In the genomic region with DNA sequence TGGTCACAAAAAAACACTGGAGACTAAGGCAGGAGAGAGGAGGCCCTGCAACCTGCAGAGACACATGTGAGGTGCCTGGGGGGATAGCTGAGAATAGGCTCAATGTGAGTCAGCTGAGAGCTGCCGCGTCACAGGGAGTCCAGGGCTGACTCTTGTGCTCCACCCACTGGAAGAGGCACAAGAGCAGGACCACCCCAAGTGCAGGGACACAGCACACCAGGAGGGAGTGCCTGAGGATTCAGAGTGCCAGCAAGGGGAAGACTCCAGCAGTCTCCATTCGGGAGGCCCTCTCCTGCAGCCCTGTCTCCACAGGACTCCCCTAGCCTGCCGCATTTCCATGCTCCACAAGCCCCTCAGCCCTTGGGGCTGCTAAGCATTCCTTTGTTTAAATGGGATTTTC, we compare ENCODE assay signal across 8 cellular contexts.
A peak's percentile ranks its signal among the peaks of the same experiment; 100 is the strongest.
DNase-seq lines count a peak whose midpoint lies in the region; FAIRE-seq and TF ChIP-seq lines count a peak whose summit lies in the region.

No MANE protein-coding gene starts in this region.

- H3K4me2 ChIP-seq in SK-N-SH (no peak overlapping the region), MM.1S (ENCODE audit: low read depth, low read length) (no peak overlapping the region)

- peak; percentile 71 for DNase-seq in NCI-H82 (lab: John Stamatoyannopoulos, UW)
- no peak for DNase-seq in NCI-H82 treated with DMSO at 0.1 percent for 48 hours (lab: John Stamatoyannopoulos, UW; ENCODE audit: unreplicated experiment)
- peak; percentile 29 for DNase-seq in SK-N-SH
- peak; percentile 26 for DNase-seq in fibroblast of pulmonary artery (ENCODE audit: low read depth)
- DNase-seq in stimulated activated CD8-positive, alpha-beta memory T cell treated with anti-CD3 and anti-CD28 coated beads, Interleukin-4, amount 100 ng/mL, for 24 hours (ENCODE audit: low read depth): peak; percentile 38
- no peak for DNase-seq in MM.1S
- DNase-seq in GM19239 (ENCODE audit: insufficient read length, low spot score): no peak
- DNase-seq in type B pancreatic cell (ENCODE audit: extremely low spot score, unreplicated experiment): no peak

- H3K4me3 Mint-ChIP-seq in type B pancreatic cell: no peak overlapping the region

- no peaks in the 10 kb centered on the region for H4K20me1 ChIP-seq in SK-N-SH (ENCODE audit: insufficient read depth)
- no peaks in the 10 kb centered on the region for H4K20me1 ChIP-seq in MM.1S (ENCODE audit: insufficient read depth, low read length)

- TF ChIP-seq RAD21 in SK-N-SH (IDR thresholded peaks at IDR 0.05; ENCODE audit: low read length): no peak

- H3K9me3 Mint-ChIP-seq in type B pancreatic cell: no peaks in the 10 kb centered on the region

- POLR2A ChIA-PET in SK-N-SH (lab: Yijun Ruan, JAX): no interaction called here

- no peak for TF ChIP-seq CTCF in SK-N-SH (IDR thresholded peaks at IDR 0.05)
- TF ChIP-seq CTCF in fibroblast of pulmonary artery (IDR thresholded peaks at IDR 0.05; ENCODE audit: low read length, missing control alignments): no peak
- no peak for TF ChIP-seq CTCF in MM.1S (IDR thresholded peaks at IDR 0.05; ENCODE audit: low read length)
- no peak for TF ChIP-seq CTCF in type B pancreatic cell (conservative IDR thresholded peaks at IDR 0.05)

- peaks cover 10% of the 10 kb centered on the region for H3K4me1 Mint-ChIP-seq in type B pancreatic cell (ENCODE audit: unreplicated experiment)

- peaks cover 26% of the 10 kb centered on the region for H3K36me3 Mint-ChIP-seq in type B pancreatic cell

- H3K27ac Mint-ChIP-seq in type B pancreatic cell: no peak overlapping the region

- TF ChIP-seq EP300 in SK-N-SH (IDR thresholded peaks at IDR 0.05; ENCODE audit: borderline replicate concordance in 1 of 2, low read depth in 1 of 2, low read length in 1 of 2): no peak

- H3K27me3 ChIP-seq in SK-N-SH (ENCODE audit: insufficient read depth) (no peaks in the 10 kb centered on the region), MM.1S (replicated peaks; ENCODE audit: insufficient read depth, low read length) (no peaks in the 10 kb centered on the region)

- H3K9ac ChIP-seq in SK-N-SH: no peak overlapping the region
- no peak overlapping the region for H3K9ac ChIP-seq in MM.1S (ENCODE audit: low read length)

- H3K4me1 ChIP-seq in SK-N-SH (ENCODE audit: control insufficient read depth in 1 of 2, insufficient read depth in 2 of 2, low read depth in 1 of 2, low read length in 1 of 2) (no peaks in the 10 kb centered on the region; a peak in 1 of 4 replicates), MM.1S (ENCODE audit: low read length) (no peaks in the 10 kb centered on the region)

- H3K4me3 ChIP-seq in SK-N-SH (ENCODE audit: low read depth in 2 of 2, low read length in 1 of 2): no peak overlapping the region
- H3K4me3 ChIP-seq in fibroblast of pulmonary artery (replicated peaks; ENCODE audit: low read depth, low read length): no peak overlapping the region
- H3K4me3 ChIP-seq in MM.1S (ENCODE audit: low read length): no peak overlapping the region

- H3K36me3 ChIP-seq in SK-N-SH (replicated peaks in 1 of 2; ENCODE audit: control insufficient read depth in 1 of 2, insufficient read depth in 2 of 2, low read length in 1 of 2) (peaks cover 32 to 33% of the 10 kb centered on the region in 2 experiments), MM.1S (replicated peaks; ENCODE audit: insufficient read depth, low read length) (no peaks in the 10 kb centered on the region)

- H3K9me2 ChIP-seq in SK-N-SH (no peaks in the 10 kb centered on the region), MM.1S (replicated peaks; ENCODE audit: insufficient read depth, low read length) (no peaks in the 10 kb centered on the region)

- H3K79me2 ChIP-seq in SK-N-SH (ENCODE audit: insufficient read depth): no peaks in the 10 kb centered on the region
- no peaks in the 10 kb centered on the region for H3K79me2 ChIP-seq in MM.1S (ENCODE audit: low read length)

- CTCF ChIA-PET in SK-N-SH (lab: Yijun Ruan, JAX): no interaction called here

- H3K27ac ChIP-seq in SK-N-SH (ENCODE audit: low read depth in 2 of 2, low read length in 1 of 2) (no peak overlapping the region), MM.1S (ENCODE audit: low read length) (no peak overlapping the region)

- H3K9me3 ChIP-seq in SK-N-SH (no peaks in the 10 kb centered on the region), MM.1S (replicated peaks; ENCODE audit: insufficient read depth, low read length) (no peaks in the 10 kb centered on the region)

- H3F3A ChIP-seq in SK-N-SH (replicated peaks; ENCODE audit: insufficient read depth) (no peaks in the 10 kb centered on the region), MM.1S (ENCODE audit: insufficient read depth, low read length) (no peaks in the 10 kb centered on the region)

- H2AFZ ChIP-seq in SK-N-SH (ENCODE audit: low read depth) (no peak overlapping the region), MM.1S (ENCODE audit: low read length) (no peak overlapping the region)

- no peaks in the 10 kb centered on the region for H3K27me3 Mint-ChIP-seq in type B pancreatic cell

- 90% methylated on average over 4 of the region's 4 CpGs for WGBS in SK-N-SH (ENCODE audit: low lambda C conversion rate)

- FAIRE-seq in GM19239 (lab: Jason Lieb, UNC): no peak

TF ChIP-seq in SK-N-SH, 30 proteins besides CTCF, POLR2A, EP300 and RAD21:
- TF ChIP-seq ELF1 (IDR thresholded peaks at IDR 0.05) (no peak), RCOR1 (IDR thresholded peaks at IDR 0.05; ENCODE audit: low read length) (no peak), NRF1 (IDR thresholded peaks at IDR 0.05; ENCODE audit: low read depth, low read length) (no peak), NFIC (IDR thresholded peaks at IDR 0.05; ENCODE audit: borderline replicate concordance) (no peak), POLR2AphosphoS5 (IDR thresholded peaks at IDR 0.05; ENCODE audit: low read depth, low read length) (no peak), EZH2phosphoT487 (IDR thresholded peaks at IDR 0.05; ENCODE audit: borderline replicate concordance, low read depth) (no peak), MEF2A (IDR thresholded peaks at IDR 0.05; ENCODE audit: borderline replicate concordance, low read depth) (no peak), FOXM1 (IDR thresholded peaks at IDR 0.05; ENCODE audit: low read depth) (no peak), TEAD4 (IDR thresholded peaks at IDR 0.05; ENCODE audit: borderline replicate concordance, insufficient read depth) (no peak), CHD2 (IDR thresholded peaks at IDR 0.05; ENCODE audit: low read length, partially characterized antibody) (no peak), FOSL2 (IDR thresholded peaks at IDR 0.05; ENCODE audit: borderline replicate concordance, low read depth) (no peak), RFX5 (IDR thresholded peaks at IDR 0.05; ENCODE audit: low read length) (no peak), SIN3A (IDR thresholded peaks at IDR 0.05; ENCODE audit: borderline replicate concordance, low read depth, low read length) (no peak), RXRA (IDR thresholded peaks at IDR 0.05; ENCODE audit: borderline replicate concordance, low read depth) (no peak), GATA2 (CRISPR knock-in tag; IDR thresholded peaks at IDR 0.05) (no peak)
- TF ChIP-seq, protein P1, sequence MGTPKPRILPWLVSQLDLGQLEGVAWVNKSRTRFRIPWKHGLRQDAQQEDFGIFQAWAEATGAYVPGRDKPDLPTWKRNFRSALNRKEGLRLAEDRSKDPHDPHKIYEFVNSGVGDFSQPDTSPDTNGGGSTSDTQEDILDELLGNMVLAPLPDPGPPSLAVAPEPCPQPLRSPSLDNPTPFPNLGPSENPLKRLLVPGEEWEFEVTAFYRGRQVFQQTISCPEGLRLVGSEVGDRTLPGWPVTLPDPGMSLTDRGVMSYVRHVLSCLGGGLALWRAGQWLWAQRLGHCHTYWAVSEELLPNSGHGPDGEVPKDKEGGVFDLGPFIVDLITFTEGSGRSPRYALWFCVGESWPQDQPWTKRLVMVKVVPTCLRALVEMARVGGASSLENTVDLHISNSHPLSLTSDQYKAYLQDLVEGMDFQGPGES (IDR thresholded peaks at IDR 0.05; ENCODE audit: low read depth, low read length): no peak
- TF ChIP-seq, protein P2, sequence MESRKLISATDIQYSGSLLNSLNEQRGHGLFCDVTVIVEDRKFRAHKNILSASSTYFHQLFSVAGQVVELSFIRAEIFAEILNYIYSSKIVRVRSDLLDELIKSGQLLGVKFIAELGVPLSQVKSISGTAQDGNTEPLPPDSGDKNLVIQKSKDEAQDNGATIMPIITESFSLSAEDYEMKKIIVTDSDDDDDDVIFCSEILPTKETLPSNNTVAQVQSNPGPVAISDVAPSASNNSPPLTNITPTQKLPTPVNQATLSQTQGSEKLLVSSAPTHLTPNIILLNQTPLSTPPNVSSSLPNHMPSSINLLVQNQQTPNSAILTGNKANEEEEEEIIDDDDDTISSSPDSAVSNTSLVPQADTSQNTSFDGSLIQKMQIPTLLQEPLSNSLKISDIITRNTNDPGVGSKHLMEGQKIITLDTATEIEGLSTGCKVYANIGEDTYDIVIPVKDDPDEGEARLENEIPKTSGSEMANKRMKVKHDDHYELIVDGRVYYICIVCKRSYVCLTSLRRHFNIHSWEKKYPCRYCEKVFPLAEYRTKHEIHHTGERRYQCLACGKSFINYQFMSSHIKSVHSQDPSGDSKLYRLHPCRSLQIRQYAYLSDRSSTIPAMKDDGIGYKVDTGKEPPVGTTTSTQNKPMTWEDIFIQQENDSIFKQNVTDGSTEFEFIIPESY (IDR thresholded peaks at IDR 0.05; ENCODE audit: borderline replicate concordance, low read depth): no peak
- TF ChIP-seq, protein P3, sequence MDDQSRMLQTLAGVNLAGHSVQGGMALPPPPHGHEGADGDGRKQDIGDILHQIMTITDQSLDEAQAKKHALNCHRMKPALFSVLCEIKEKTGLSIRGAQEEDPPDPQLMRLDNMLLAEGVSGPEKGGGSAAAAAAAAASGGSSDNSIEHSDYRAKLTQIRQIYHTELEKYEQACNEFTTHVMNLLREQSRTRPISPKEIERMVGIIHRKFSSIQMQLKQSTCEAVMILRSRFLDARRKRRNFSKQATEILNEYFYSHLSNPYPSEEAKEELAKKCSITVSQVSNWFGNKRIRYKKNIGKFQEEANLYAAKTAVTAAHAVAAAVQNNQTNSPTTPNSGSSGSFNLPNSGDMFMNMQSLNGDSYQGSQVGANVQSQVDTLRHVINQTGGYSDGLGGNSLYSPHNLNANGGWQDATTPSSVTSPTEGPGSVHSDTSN (IDR thresholded peaks at IDR 0.05): no peak
- TF ChIP-seq, protein P4, sequence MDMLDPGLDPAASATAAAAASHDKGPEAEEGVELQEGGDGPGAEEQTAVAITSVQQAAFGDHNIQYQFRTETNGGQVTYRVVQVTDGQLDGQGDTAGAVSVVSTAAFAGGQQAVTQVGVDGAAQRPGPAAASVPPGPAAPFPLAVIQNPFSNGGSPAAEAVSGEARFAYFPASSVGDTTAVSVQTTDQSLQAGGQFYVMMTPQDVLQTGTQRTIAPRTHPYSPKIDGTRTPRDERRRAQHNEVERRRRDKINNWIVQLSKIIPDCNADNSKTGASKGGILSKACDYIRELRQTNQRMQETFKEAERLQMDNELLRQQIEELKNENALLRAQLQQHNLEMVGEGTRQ (IDR thresholded peaks at IDR 0.05; ENCODE audit: borderline replicate concordance, low read depth, low read length): no peak

Comparison
In these comparisons a context has a peak if more than half of its experiments do, and no peak if none do; other contexts are left out.
1. DNase-seq: peak in NCI-H82 (single experiment), SK-N-SH (single experiment), fibroblast of pulmonary artery (single experiment) and stimulated activated CD8-positive, alpha-beta memory T cell treated with anti-CD3 and anti-CD28 coated beads, Interleukin-4, amount 100 ng/mL, for 24 hours (single experiment); none in NCI-H82 treated with DMSO at 0.1 percent for 48 hours (single experiment), MM.1S (single experiment), GM19239 (single experiment) and type B pancreatic cell (single experiment).